ENCODE assay signal across 15 cellular contexts in genomic region chr6:90097357-90097756, GRCh38.
A peak's percentile ranks its signal among the peaks of the same experiment; 100 is the strongest.
DNase-seq lines count a peak whose midpoint lies in the region; ATAC-seq and TF ChIP-seq lines count a peak whose summit lies in the region.
"Had no signal": no experiment of that assay in that cellular context is flagged by ENCODE, and none has a peak within 500 bp of the region (broad histone marks: within the 10 kb centered on the region; RNA-seq: fewer than 3 reads in every experiment).

No MANE protein-coding gene starts in this region.

- no peak overlapping the region for H3K4me3 Mint-ChIP-seq in WTC11
- H3K4me3 Mint-ChIP-seq: activated CD4-positive, alpha-beta memory T cell treated with anti-CD3 and anti-CD28 coated beads for 36 hours; H9 had no signal

- H3K9me3 Mint-ChIP-seq in WTC11, result no peaks in the 10 kb centered on the region
- H3K9me3 Mint-ChIP-seq: activated CD4-positive, alpha-beta memory T cell treated with anti-CD3 and anti-CD28 coated beads for 36 hours had no signal

- peak; percentile 19 for DNase-seq in AG10803 (ENCODE audit: low read depth)
- no peak for DNase-seq in RWPE1 (ENCODE audit: low spot score)
- DNase-seq in coronary artery (ENCODE audit: low spot score), result no peak
- DNase-seq in psoas muscle, result no peak
- DNase-seq in cerebellar nuclear complex (lab: John Stamatoyannopoulos, UW), result no peak
- no peak for DNase-seq in RKO (ENCODE audit: low spot score)
- no peak for DNase-seq in WTC11 (ENCODE audit: low spot score)
- DNase-seq in NCI-H187 treated with DMSO at 0.1 percent for 48 hours (lab: John Stamatoyannopoulos, UW), result no peak
- DNase-seq: activated CD4-positive, alpha-beta memory T cell treated with anti-CD3 and anti-CD28 coated beads for 36 hours; activated gamma-delta T cell treated with Interleukin-2 at 50 U/mL for 16 hours; dermis blood vessel endothelial cell; H9; islet precursor cell; NCI-H2171 had no signal

- H3K9me3 ChIP-seq in psoas muscle, result no peaks in the 10 kb centered on the region

- POLR2A ChIA-PET in RWPE1 (lab: Yijun Ruan, JAX; ENCODE audit: low non-redundant PET), result interaction anchor here (0.7 kb wide), 1 partner anchor 296 kb away, joined by 4 read pairs; no protein-coding TSS in a partner anchor
- POLR2A ChIA-PET in WTC11 (lab: Charles Lee), result no interaction called here

- H3K27ac Mint-ChIP-seq in WTC11, result no peak overlapping the region
- H3K27ac Mint-ChIP-seq: activated CD4-positive, alpha-beta memory T cell treated with anti-CD3 and anti-CD28 coated beads for 36 hours had no signal

- CTCF ChIA-PET in RWPE1 (lab: Yijun Ruan, JAX) (interaction anchor here (0.6 to 1.3 kb wide), 4 partner anchors 122 to 296 kb away, joined by 3 to 7 read pairs (median 4); no protein-coding TSS in a partner anchor), WTC11 (lab: Charles Lee) (interaction anchor here (1.9 kb wide), 1 partner anchor 382 kb away, joined by 7 read pairs; no protein-coding TSS in a partner anchor)

- no peaks in the 10 kb centered on the region for H3K27me3 Mint-ChIP-seq in WTC11 (ENCODE audit: low read depth)

- no peaks in the 10 kb centered on the region for H3K36me3 ChIP-seq in psoas muscle (ENCODE audit: insufficient read depth in 1 of 2, low read depth in 1 of 2)
- H3K36me3 ChIP-seq: MG63 had no signal

- H3K27me3 ChIP-seq in psoas muscle (ENCODE audit: insufficient read depth in 3 of 3, low read length in 2 of 3), result no peaks in the 10 kb centered on the region
- H3K27me3 ChIP-seq: MG63 had no signal

- no peak for ATAC-seq in psoas muscle
- ATAC-seq in WTC11, result no peak

- H3K4me1 ChIP-seq in psoas muscle, result peaks cover 39% of the 10 kb centered on the region

- H3K27ac ChIP-seq in RWPE1 (peak overlapping the region; percentile 72), coronary artery (peak overlapping the region; percentile 85 to 92), psoas muscle (peak overlapping the region; percentile 86)

- intact Hi-C loops in psoas muscle (cut with DNase I), result loop anchor here (2.0 to 10.0 kb wide), 4 partner anchors 121 to 200 kb away; partner anchors contain the start of gene BACH2 (in 2 of the 2)

- H3K4me1 Mint-ChIP-seq in WTC11, result no peaks in the 10 kb centered on the region
- H3K4me1 Mint-ChIP-seq: H9 had no signal

- no peak overlapping the region for H3K4me3 ChIP-seq in AG10803 (ENCODE audit: low read length)
- H3K4me3 ChIP-seq in coronary artery, result no peak overlapping the region
- H3K4me3 ChIP-seq in psoas muscle, result no peak overlapping the region
- H3K4me3 ChIP-seq: MG63 had no signal

- no peaks in the 10 kb centered on the region for H3K36me3 Mint-ChIP-seq in WTC11

- 55 to 67% (median 60%) methylated on average over 7 of the region's 7 CpGs for WGBS in psoas muscle, 3 donors

- no peak for TF ChIP-seq CTCF in AG10803 (conservative IDR thresholded peaks at IDR 0.05; ENCODE audit: low read length)
- TF ChIP-seq CTCF in RWPE1 (conservative IDR thresholded peaks at IDR 0.05; ENCODE audit: low read depth), result no peak
- TF ChIP-seq CTCF in coronary artery (IDR thresholded peaks at IDR 0.05), result no peak
- TF ChIP-seq CTCF in psoas muscle (IDR thresholded peaks at IDR 0.05), result no peak
- no peak for TF ChIP-seq CTCF in WTC11 (IDR thresholded peaks at IDR 0.05)

TF ChIP-seq in WTC11, 78 proteins besides CTCF, POLR2A, EP300 and RAD21:
- TF ChIP-seq ZNF423 (CRISPR knock-in tag; IDR thresholded peaks at IDR 0.05) (no peak), GRHL2 (CRISPR knock-in tag; IDR thresholded peaks at IDR 0.05; ENCODE audit: insufficient replicate concordance, severe bottlenecking) (no peak), NR3C1 (CRISPR knock-in tag; conservative IDR thresholded peaks at IDR 0.05; ENCODE audit: low read depth) (no peak), CDX4 (CRISPR knock-in tag; IDR thresholded peaks at IDR 0.05; ENCODE audit: borderline replicate concordance) (no peak), E2F1 (CRISPR knock-in tag; IDR thresholded peaks at IDR 0.05) (no peak), ETV6 (CRISPR knock-in tag; IDR thresholded peaks at IDR 0.05) (no peak), TCF7 (CRISPR knock-in tag; IDR thresholded peaks at IDR 0.05; ENCODE audit: low read depth) (no peak), ZNF121 (CRISPR knock-in tag; IDR thresholded peaks at IDR 0.05) (no peak), CBFB (CRISPR knock-in tag; IDR thresholded peaks at IDR 0.05; ENCODE audit: low read depth) (no peak), ZNF317 (CRISPR knock-in tag; IDR thresholded peaks at IDR 0.05; ENCODE audit: borderline replicate concordance, low read depth) (no peak), HMGA2 (CRISPR knock-in tag; IDR thresholded peaks at IDR 0.05) (no peak), KAT7 (CRISPR knock-in tag; IDR thresholded peaks at IDR 0.05; ENCODE audit: borderline replicate concordance) (no peak), ZNF138 (CRISPR knock-in tag; conservative IDR thresholded peaks at IDR 0.05) (no peak)
- TF ChIP-seq, protein P1, sequence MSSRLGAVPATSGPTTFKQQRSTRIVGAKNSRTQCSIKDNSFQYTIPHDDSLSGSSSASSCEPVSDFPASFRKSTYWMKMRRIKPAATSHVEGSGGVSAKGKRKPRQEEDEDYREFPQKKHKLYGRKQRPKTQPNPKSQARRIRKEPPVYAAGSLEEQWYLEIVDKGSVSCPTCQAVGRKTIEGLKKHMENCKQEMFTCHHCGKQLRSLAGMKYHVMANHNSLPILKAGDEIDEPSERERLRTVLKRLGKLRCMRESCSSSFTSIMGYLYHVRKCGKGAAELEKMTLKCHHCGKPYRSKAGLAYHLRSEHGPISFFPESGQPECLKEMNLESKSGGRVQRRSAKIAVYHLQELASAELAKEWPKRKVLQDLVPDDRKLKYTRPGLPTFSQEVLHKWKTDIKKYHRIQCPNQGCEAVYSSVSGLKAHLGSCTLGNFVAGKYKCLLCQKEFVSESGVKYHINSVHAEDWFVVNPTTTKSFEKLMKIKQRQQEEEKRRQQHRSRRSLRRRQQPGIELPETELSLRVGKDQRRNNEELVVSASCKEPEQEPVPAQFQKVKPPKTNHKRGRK (CRISPR knock-in tag; IDR thresholded peaks at IDR 0.05; ENCODE audit: borderline replicate concordance), result no peak
- TF ChIP-seq, protein P2, sequence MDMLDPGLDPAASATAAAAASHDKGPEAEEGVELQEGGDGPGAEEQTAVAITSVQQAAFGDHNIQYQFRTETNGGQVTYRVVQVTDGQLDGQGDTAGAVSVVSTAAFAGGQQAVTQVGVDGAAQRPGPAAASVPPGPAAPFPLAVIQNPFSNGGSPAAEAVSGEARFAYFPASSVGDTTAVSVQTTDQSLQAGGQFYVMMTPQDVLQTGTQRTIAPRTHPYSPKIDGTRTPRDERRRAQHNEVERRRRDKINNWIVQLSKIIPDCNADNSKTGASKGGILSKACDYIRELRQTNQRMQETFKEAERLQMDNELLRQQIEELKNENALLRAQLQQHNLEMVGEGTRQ (CRISPR knock-in tag; IDR thresholded peaks at IDR 0.05), result no peak
- TF ChIP-seq, protein P3, sequence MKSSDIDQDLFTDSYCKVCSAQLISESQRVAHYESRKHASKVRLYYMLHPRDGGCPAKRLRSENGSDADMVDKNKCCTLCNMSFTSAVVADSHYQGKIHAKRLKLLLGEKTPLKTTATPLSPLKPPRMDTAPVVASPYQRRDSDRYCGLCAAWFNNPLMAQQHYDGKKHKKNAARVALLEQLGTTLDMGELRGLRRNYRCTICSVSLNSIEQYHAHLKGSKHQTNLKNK (CRISPR knock-in tag; IDR thresholded peaks at IDR 0.05), result no peak
